ENCODE assay signal across 33 cellular contexts in the genomic region with DNA sequence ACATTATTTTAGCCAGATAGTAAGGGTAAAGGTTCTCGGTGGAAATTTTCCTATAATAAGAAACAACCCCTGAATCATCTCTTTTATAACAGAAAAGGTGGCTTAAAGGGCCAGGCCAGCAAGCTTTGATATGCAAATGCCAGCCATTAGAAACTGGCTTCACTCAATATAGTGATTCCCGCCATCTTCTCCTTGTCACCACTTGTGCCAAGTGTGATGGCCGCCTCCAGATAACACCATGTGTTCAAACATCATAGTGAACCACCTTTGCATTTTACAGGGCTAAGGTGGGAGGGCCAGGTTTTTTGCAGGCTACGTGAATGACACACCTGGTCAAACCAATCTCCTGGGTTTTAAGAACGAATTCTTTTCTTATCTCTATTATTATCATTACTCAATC. TPM values are rescaled to one million over a fixed set of nuclear protein-coding genes. Genes with fewer than 3 reads are reported as not detected.
DNase-seq lines count a peak whose midpoint lies in the region; FAIRE-seq and TF ChIP-seq lines count a peak whose summit lies in the region.
"Had no signal": no experiment of that assay in that cellular context is flagged by ENCODE, and none has a peak within 500 bp of the region (broad histone marks: within the 10 kb centered on the region; RNA-seq: fewer than 3 reads in every experiment).

No MANE protein-coding gene starts in this region.

- H3K79me1 ChIP-seq in H1 (ENCODE audit: low read depth, low read length) = no peaks in the 10 kb centered on the region

- H4K20me1 ChIP-seq in H1 (replicated peaks in 1 of 2; ENCODE audit: control insufficient read depth in 1 of 2, insufficient read depth in 2 of 2, low read length in 2 of 2) = no peaks in the 10 kb centered on the region
- H4K20me1 ChIP-seq: BLaER1; BLaER1 treated with 17β-estradiol and CSF1 and Interleukin-3, amounts not matched to agents 10 nM and 100 nM had no signal

- TF ChIP-seq POLR2A in H1 (IDR thresholded peaks at IDR 0.05; ENCODE audit: control extremely low read depth in 1 of 2, low read depth in 2 of 2, low read length in 2 of 2) (no peak), esophagus muscularis mucosa (IDR thresholded peaks at IDR 0.05; ENCODE audit: low read depth) (no peak)

- 85% methylated on average over 5 of the region's 5 CpGs; no CpG with 5 or more reads in 1 of the 2 experiments for WGBS in H1 (ENCODE audit: extremely low coverage in 1 of 2, insufficient coverage in 1 of 2, insufficient read length in 1 of 2, insufficient replicate concordance in 2 of 2, low coverage in 1 of 2, low lambda C conversion rate in 2 of 2, missing lambda C conversion rate in 1 of 2), 2 experiments
- 91% methylated on average over 5 of the region's 5 CpGs for WGBS in esophagus muscularis mucosa

- H3K79me2 ChIP-seq in H1 (ENCODE audit: control insufficient read depth in 1 of 2, insufficient read depth in 2 of 2, low read length in 2 of 2) = no peaks in the 10 kb centered on the region

- H3K56ac ChIP-seq in H1 (replicated peaks; ENCODE audit: insufficient read length, low read depth, low read length) = no peak overlapping the region

- no peak overlapping the region for H4K5ac ChIP-seq in H1 (ENCODE audit: insufficient read length, low read depth, low read length)

- H3K36me3 Mint-ChIP-seq in immature natural killer cell = no peaks in the 10 kb centered on the region
- H3K36me3 Mint-ChIP-seq: CD4-positive, CD25-positive, alpha-beta regulatory T cell; CD8-positive, alpha-beta T cell had no signal

- H2BK15ac ChIP-seq in H1 (ENCODE audit: low read length) = no peak overlapping the region

- H3K9me3 ChIP-seq in H1 (ENCODE audit: insufficient read depth in 2 of 2, low read depth in 1 of 2, low read length in 1 of 2) = no peaks in the 10 kb centered on the region
- no peaks in the 10 kb centered on the region for H3K9me3 ChIP-seq in esophagus muscularis mucosa
- H3K9me3 ChIP-seq: A549, BE2C, Caco-2 had no signal

- H3K4me1 ChIP-seq in H1 (replicated peaks in 1 of 4; ENCODE audit: control insufficient read depth in 3 of 4, insufficient read depth in 4 of 4, low read length in 3 of 4) (peaks cover 0 to 17% (median 11%) of the 10 kb centered on the region in 4 experiments; a peak in 4 of 7 replicates), esophagus muscularis mucosa (peaks cover 22 to 33% (median 27%) of the 10 kb centered on the region in 4 donors)
- H3K4me1 ChIP-seq: BE2C, BLaER1 had no signal

- no peak for DNase-seq in H1 (ENCODE audit: low read depth in 1 of 2, low spot score in 2 of 2)
- peak; percentile 34 for DNase-seq in esophagus muscularis mucosa (ENCODE audit: extremely low spot score)
- DNase-seq in dorsolateral prefrontal cortex = no peak
- no peak for DNase-seq in immature natural killer cell
- DNase-seq: 8988T; ACHN; AML-193; BE2C; C1 segment of cervical spinal cord; Caco-2; Calu3; CD4-positive, alpha-beta memory T cell; CD4-positive, alpha-beta T cell; CD4-positive, CD25-positive, alpha-beta regulatory T cell; CD8-positive, alpha-beta memory T cell; CD8-positive, alpha-beta T cell; COR-L47; DMS 273 treated with DMSO at 0.1 percent for 48 hours; DMS153; DMS53; DMS79; DMS79 treated with DMSO at 0.1 percent for 48 hours; DND-41; EL had no signal

- no peak overlapping the region for H3K18ac ChIP-seq in H1 (ENCODE audit: extremely low read depth, low read length)

- H3K4me1 Mint-ChIP-seq in immature natural killer cell = peaks cover 0 to 4% of the 10 kb centered on the region in 2 donors
- H3K4me1 Mint-ChIP-seq: B cell; CD4-positive, CD25-positive, alpha-beta regulatory T cell had no signal

- no peak overlapping the region for H2AFZ ChIP-seq in H1 (ENCODE audit: low read length)

- POLR2A ChIA-PET in H1 (lab: Charles Lee; ENCODE audit: partially characterized antibody) = no interaction called here

- no peak overlapping the region for H4K91ac ChIP-seq in H1 (replicated peaks; ENCODE audit: insufficient read length, low read length)

- H3K27ac ChIP-seq in H1 (ENCODE audit: low read depth, low read length) (no peak overlapping the region), esophagus muscularis mucosa (replicated peaks in 1 of 4) (no peak overlapping the region), dorsolateral prefrontal cortex (no peak overlapping the region)
- H3K27ac ChIP-seq: 22Rv1; A549; BLaER1; BLaER1 treated with 17β-estradiol and CSF1 and Interleukin-3, amounts not matched to agents 10 nM and 100 nM; C4-2B had no signal

- no peaks in the 10 kb centered on the region for H3K9me3 Mint-ChIP-seq in immature natural killer cell
- H3K9me3 Mint-ChIP-seq: CD4-positive, alpha-beta memory T cell; CD4-positive, alpha-beta T cell; CD4-positive, CD25-positive, alpha-beta regulatory T cell had no signal

- H3K4me3 ChIP-seq in H1 (ENCODE audit: extremely low read depth in 1 of 4, insufficient read depth in 2 of 4, low read depth in 3 of 4, low read length in 4 of 4) (no peak overlapping the region), esophagus muscularis mucosa (no peak overlapping the region), dorsolateral prefrontal cortex (no peak overlapping the region)
- H3K4me3 ChIP-seq: A549; BLaER1; BLaER1 treated with 17β-estradiol and CSF1 and Interleukin-3, amounts not matched to agents 10 nM and 100 nM had no signal

- H3K23me2 ChIP-seq in H1 (ENCODE audit: low read depth, low read length) = no peaks in the 10 kb centered on the region

- no peak overlapping the region for H3K14ac ChIP-seq in H1 (ENCODE audit: insufficient read length)

- H3K27me3 Mint-ChIP-seq in immature natural killer cell (ENCODE audit: low read depth in 3 of 3) = peaks cover 0 to 2% (median 0%) of the 10 kb centered on the region in 3 donors
- H3K27me3 Mint-ChIP-seq: B cell; CD4-positive, alpha-beta T cell; CD4-positive, CD25-positive, alpha-beta regulatory T cell; CD8-positive, alpha-beta memory T cell had no signal

- H2BK20ac ChIP-seq in H1 (ENCODE audit: low read length) = no peak overlapping the region

- no peak overlapping the region for H3K4me2 ChIP-seq in H1 (ENCODE audit: insufficient read depth in 1 of 2, low read depth in 2 of 2, low read length in 2 of 2)
- H3K4me2 ChIP-seq: A549; BLaER1; BLaER1 treated with 17β-estradiol and CSF1 and Interleukin-3, amounts not matched to agents 10 nM and 100 nM had no signal

- no peak for TF ChIP-seq RAD21 in H1 (IDR thresholded peaks at IDR 0.05 in 1 of 2, conservative IDR thresholded peaks at IDR 0.05 in 1 of 2; ENCODE audit: low read depth in 2 of 2, low read length in 2 of 2)

- no peak overlapping the region for H4K8ac ChIP-seq in H1 (ENCODE audit: extremely low read depth, insufficient read depth, low read length)

- no peak overlapping the region for H3K9ac ChIP-seq in H1 (replicated peaks in 1 of 4; ENCODE audit: extremely low read depth in 1 of 4, low read depth in 3 of 4, low read length in 3 of 4)
- H3K9ac ChIP-seq: BLaER1; BLaER1 treated with 17β-estradiol and CSF1 and Interleukin-3, amounts not matched to agents 10 nM and 100 nM had no signal

- intact Hi-C loops in esophagus muscularis mucosa (cut with DNase I) (loop anchor here (5.0 kb wide), 1 partner anchor 68 kb away; no protein-coding TSS in a partner anchor), dorsolateral prefrontal cortex (cut with DNase I) (no loop called here)

- no peak for TF ChIP-seq CTCF in H1 (IDR thresholded peaks at IDR 0.05; ENCODE audit: control extremely low read depth in 1 of 3, insufficient read depth in 1 of 3, low read depth in 1 of 3, low read length in 3 of 3)
- no peak for TF ChIP-seq CTCF in esophagus muscularis mucosa (IDR thresholded peaks at IDR 0.05)
- no peak for TF ChIP-seq CTCF in dorsolateral prefrontal cortex (IDR thresholded peaks at IDR 0.05 in 54 of 56, conservative IDR thresholded peaks at IDR 0.05 in 2 of 56; ENCODE audit: low read depth in 1 of 56, partially characterized antibody in 56 of 56)

- no peak overlapping the region for H2BK5ac ChIP-seq in H1 (ENCODE audit: low read depth, low read length)

- no peak overlapping the region for H2BK120ac ChIP-seq in H1 (replicated peaks; ENCODE audit: low read depth, low read length)

- CTCF ChIA-PET in H1 (lab: Charles Lee; ENCODE audit: partially characterized antibody) = interaction anchor here (1.6 to 1.7 kb wide), 2 partner anchors 11 to 17 kb away, joined by 4 to 8 read pairs; no protein-coding TSS in a partner anchor

- FAIRE-seq in H1 (lab: Jason Lieb, UNC) = no peak
- FAIRE-seq: A204.1, A549, D721Med had no signal

- H3K4ac ChIP-seq in H1 (replicated peaks; ENCODE audit: insufficient read length, low read depth, low read length) = no peak overlapping the region

- TF ChIP-seq EP300 in H1 (IDR thresholded peaks at IDR 0.05; ENCODE audit: borderline replicate concordance in 1 of 2, low read depth in 2 of 2, low read length in 2 of 2) (no peak), esophagus muscularis mucosa (IDR thresholded peaks at IDR 0.05) (no peak)

- no peak overlapping the region for H2BK12ac ChIP-seq in H1 (ENCODE audit: low read depth, low read length)

- H3K27me3 ChIP-seq in H1 (replicated peaks in 1 of 4; ENCODE audit: control insufficient read depth in 3 of 4, extremely low read depth in 1 of 4, insufficient read depth in 3 of 4, low read length in 3 of 4) (no peaks in the 10 kb centered on the region), esophagus muscularis mucosa (no peaks in the 10 kb centered on the region), dorsolateral prefrontal cortex (no peaks in the 10 kb centered on the region)
- H3K27me3 ChIP-seq: BE2C; BLaER1; BLaER1 treated with 17β-estradiol and CSF1 and Interleukin-3, amounts not matched to agents 10 nM and 100 nM had no signal

- H2AK5ac ChIP-seq in H1 (ENCODE audit: low read depth, low read length) = no peak overlapping the region

- no peaks in the 10 kb centered on the region for H3K36me3 ChIP-seq in H1 (ENCODE audit: control insufficient read depth in 2 of 4, insufficient read depth in 4 of 4, low read length in 3 of 4)
- H3K36me3 ChIP-seq in esophagus muscularis mucosa = no peaks in the 10 kb centered on the region
- H3K36me3 ChIP-seq: BE2C, BLaER1 had no signal

- H3K4me3 Mint-ChIP-seq in immature natural killer cell = no peak overlapping the region
- H3K4me3 Mint-ChIP-seq: B cell; CD14-positive monocyte; CD4-positive, alpha-beta memory T cell; CD4-positive, alpha-beta T cell; CD4-positive, CD25-positive, alpha-beta regulatory T cell; CD8-positive, alpha-beta memory T cell; CD8-positive, alpha-beta T cell had no signal

- H3K27ac Mint-ChIP-seq in immature natural killer cell = no peak overlapping the region
- H3K27ac Mint-ChIP-seq: B cell; CD4-positive, alpha-beta memory T cell; CD4-positive, alpha-beta T cell; CD4-positive, CD25-positive, alpha-beta regulatory T cell; CD8-positive, alpha-beta T cell had no signal

- H3K23ac ChIP-seq in H1 (ENCODE audit: insufficient read length) = no peak overlapping the region

RNA-seq across cellular contexts. Expression of a gene that starts 31.3 kb away (rescaled TPM):
- 5.4 and 6.4 TPM in 2 replicates for total RNA-seq in H1 (2021; fragmentation: NEBNext Ultra II Directional; extraction: Animal tissue kit (Norgen Biotek cat#: 25700))
- 1.4 and 2.2 TPM in 2 replicates for polyA plus RNA-seq in H1 (2011; rRNA removed)
- 1.2 TPM for polyA plus RNA-seq in H1 (2011; cell fraction: cytosol; rRNA removed)
- 1.9 TPM for polyA plus RNA-seq in H1 (2011; cell fraction: nucleus; rRNA removed)
- 1.5 to 3.1 TPM (median 2.1 TPM) in 4 replicates for polyA plus RNA-seq in H1 (2012, experiment 1 of 2)
- 0.26 TPM for polyA plus RNA-seq in H1 (2012, experiment 2 of 2)
- polyA plus RNA-seq in H1 (2013, experiment 1 of 2) = 5.0 TPM
- polyA plus RNA-seq in H1 (2013, experiment 2 of 2) = 5.6 TPM
- polyA minus RNA-seq in H1 (2011; rRNA and poly(A)+ RNA removed) = 6.1 and 6.2 TPM in 2 replicates
- polyA minus RNA-seq in H1 (2011; cell fraction: cytosol; rRNA and poly(A)+ RNA removed) = 2.6 TPM
- 8.0 TPM for polyA minus RNA-seq in H1 (2011; cell fraction: nucleus; rRNA and poly(A)+ RNA removed)
- total RNA-seq in esophagus muscularis mucosa = 10 to 100 TPM in 1 of 4 donors, 1 to 10 TPM in 3; 3.0 to 11.6 (median 3.7) TPM
- 100 to 1,000 TPM in 31 of 120 experiments, 10 to 100 TPM in 89; 23.9 to 144 (median 88.4) TPM for total RNA-seq in dorsolateral prefrontal cortex
- 1 to 10 TPM; 3.0 to 7.1 (median 4.5) TPM for polyA plus RNA-seq in immature natural killer cell
